In genomic region chr5:141835928-141836667, GRCh38 we compare ENCODE assay signal across 10 cellular contexts. TPM values are rescaled to one million over a fixed set of nuclear protein-coding genes. Genes with fewer than 3 reads are reported as not detected.
DNase-seq lines count a peak whose midpoint lies in the region; ATAC-seq and TF ChIP-seq lines count a peak whose summit lies in the region.
"Had no signal": no experiment of that assay in that cellular context is flagged by ENCODE, and none has a peak within 500 bp of the region (broad histone marks: within the 10 kb centered on the region; RNA-seq: fewer than 3 reads in every experiment).

No MANE protein-coding gene starts in this region.

- peaks cover 18% of the 10 kb centered on the region for H3K4me1 Mint-ChIP-seq in stimulated activated naive CD8-positive, alpha-beta T cell treated with anti-CD3 and anti-CD28 coated beads, Interleukin-15, Interleukin-2, amounts not matched to agents 100 ng/mL and 50 ng/mL, for 24 hours (ENCODE audit: low read depth)
- peaks cover 55% of the 10 kb centered on the region for H3K4me1 Mint-ChIP-seq in nephron progenitor cell

- no peaks in the 10 kb centered on the region for H3K36me3 Mint-ChIP-seq in stimulated activated naive CD8-positive, alpha-beta T cell treated with anti-CD3 and anti-CD28 coated beads, Interleukin-15, Interleukin-2, amounts not matched to agents 100 ng/mL and 50 ng/mL, for 24 hours (ENCODE audit: low read depth)
- no peaks in the 10 kb centered on the region for H3K36me3 Mint-ChIP-seq in nephron progenitor cell (ENCODE audit: low read depth)
- H3K36me3 Mint-ChIP-seq: T-cell had no signal

- H3K36me3 ChIP-seq in esophagus squamous epithelium, result no peaks in the 10 kb centered on the region

- H3K27me3 Mint-ChIP-seq in stimulated activated naive CD8-positive, alpha-beta T cell treated with anti-CD3 and anti-CD28 coated beads, Interleukin-15, Interleukin-2, amounts not matched to agents 100 ng/mL and 50 ng/mL, for 24 hours, result no peaks in the 10 kb centered on the region
- peaks cover 23% of the 10 kb centered on the region for H3K27me3 Mint-ChIP-seq in nephron progenitor cell (ENCODE audit: low read depth, poor library complexity)

- H3K9me3 ChIP-seq in esophagus squamous epithelium, result no peaks in the 10 kb centered on the region

- no peak overlapping the region for H3K4me3 ChIP-seq in esophagus squamous epithelium

- DNase-seq in stimulated activated naive CD8-positive, alpha-beta T cell treated with anti-CD3 and anti-CD28 coated beads, Interleukin-15, Interleukin-2, amounts not matched to agents 100 U/mL and 50 U/mL, for 24 hours, result no peak
- DNase-seq in esophagus squamous epithelium (lab: John Stamatoyannopoulos, UW) (no peak), nephron progenitor cell (peak; percentile 58), COR-L47 (lab: John Stamatoyannopoulos, UW) (no peak), NCI-H510A (lab: John Stamatoyannopoulos, UW) (no peak), DMS153 treated with DMSO at 0.1 percent for 48 hours (lab: John Stamatoyannopoulos, UW; ENCODE audit: unreplicated experiment) (no peak)
- DNase-seq: T-cell had no signal

- H3K27ac Mint-ChIP-seq in stimulated activated naive CD8-positive, alpha-beta T cell treated with anti-CD3 and anti-CD28 coated beads, Interleukin-15, Interleukin-2, amounts not matched to agents 100 ng/mL and 50 ng/mL, for 24 hours, result peak overlapping the region; percentile 37
- H3K27ac Mint-ChIP-seq in nephron progenitor cell, result peak overlapping the region; percentile 41
- H3K27ac Mint-ChIP-seq: B cell, T-cell had no signal

- H3K27ac ChIP-seq in esophagus squamous epithelium, result peak overlapping the region in 3 of 4 donors; percentile 48 to 77 (median 60)

- peaks cover 3 to 71% (median 3%) of the 10 kb centered on the region in 3 donors for H3K4me1 ChIP-seq in esophagus squamous epithelium

- no peak for TF ChIP-seq CTCF in esophagus squamous epithelium (IDR thresholded peaks at IDR 0.05)
- TF ChIP-seq CTCF in nephron progenitor cell (IDR thresholded peaks at IDR 0.05), result no peak

- H3K4me3 Mint-ChIP-seq in stimulated activated naive CD8-positive, alpha-beta T cell treated with anti-CD3 and anti-CD28 coated beads, Interleukin-15, Interleukin-2, amounts not matched to agents 100 ng/mL and 50 ng/mL, for 24 hours, result peak overlapping the region; percentile 3
- H3K4me3 Mint-ChIP-seq in nephron progenitor cell, result peak overlapping the region; percentile 20
- H3K4me3 Mint-ChIP-seq: B cell had no signal

- no peak for ATAC-seq in stimulated activated naive CD8-positive, alpha-beta T cell treated with anti-CD3 and anti-CD28 coated beads, Interleukin-15, Interleukin-2, amounts not matched to agents 100 U/mL and 50 U/mL, for 24 hours
- ATAC-seq in GM18861 (IDR thresholded peaks at IDR 0.05; ENCODE audit: unreplicated experiment), result no peak

- peaks cover 0 to 37% (median 0%) of the 10 kb centered on the region in 4 donors for H3K27me3 ChIP-seq in esophagus squamous epithelium

- intact Hi-C loops in esophagus squamous epithelium (cut with DNase I), result no loop called here

- WGBS in esophagus squamous epithelium, 2 donors, result 23 to 42% methylated on average over 10 to 12 of the region's 13 CpGs

- no peak for TF ChIP-seq POLR2A in esophagus squamous epithelium (IDR thresholded peaks at IDR 0.05)

- no peaks in the 10 kb centered on the region for H3K9me3 Mint-ChIP-seq in stimulated activated naive CD8-positive, alpha-beta T cell treated with anti-CD3 and anti-CD28 coated beads, Interleukin-15, Interleukin-2, amounts not matched to agents 100 ng/mL and 50 ng/mL, for 24 hours
- H3K9me3 Mint-ChIP-seq in nephron progenitor cell, result peaks cover 3% of the 10 kb centered on the region
- H3K9me3 Mint-ChIP-seq: T-cell had no signal

RNA-seq across cellular contexts. Expression of gene PCDH1, which starts 42.1 kb away (rescaled TPM):
- 100 to 1,000 TPM in 1 of 4 donors, 10 to 100 TPM in 3; 51.3 to 131 (median 67.9) TPM for total RNA-seq in esophagus squamous epithelium
- total RNA-seq: B cell had no signal
